In the genomic region with DNA sequence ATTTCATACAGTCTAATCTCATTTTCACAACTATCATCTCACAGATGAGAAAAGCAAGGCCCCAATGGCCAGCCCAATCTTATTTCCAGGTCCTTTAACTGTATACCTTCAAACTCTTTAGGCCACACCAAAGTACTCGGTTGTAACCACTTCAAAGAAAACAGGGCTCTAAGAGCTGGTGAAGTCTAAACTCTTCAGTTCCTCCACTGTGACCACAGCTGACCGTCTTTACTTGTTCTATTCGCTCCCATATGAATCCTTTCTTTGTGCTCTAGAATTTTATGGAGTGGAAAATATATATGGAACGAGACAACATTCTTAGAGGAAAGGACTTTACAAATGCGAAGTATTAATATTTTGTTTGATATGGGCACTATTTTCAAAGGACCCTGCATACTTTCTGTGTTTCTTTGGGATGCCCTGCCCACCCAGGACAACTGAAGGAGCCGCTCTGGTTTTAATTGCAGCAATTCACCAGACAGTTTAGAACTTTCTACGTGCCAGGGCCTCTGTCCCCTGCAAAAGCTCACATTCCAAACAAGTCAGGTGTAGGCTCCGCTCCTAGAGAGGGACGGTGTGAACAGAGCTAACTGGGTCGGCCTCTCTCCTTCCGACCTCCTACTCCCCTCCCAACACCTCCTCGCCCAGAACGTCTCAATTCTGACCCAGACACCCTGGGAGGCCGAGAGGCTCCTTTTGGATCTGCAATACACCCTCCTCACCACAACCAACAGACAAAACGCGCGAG, we compare ENCODE assay signal across 8 cellular contexts. TPM values are rescaled to one million over a fixed set of nuclear protein-coding genes. Genes with fewer than 3 reads are reported as not detected.
A peak's percentile ranks its signal among the peaks of the same experiment; 100 is the strongest.
DNase-seq lines count a peak whose midpoint lies in the region; ATAC-seq and TF ChIP-seq lines count a peak whose summit lies in the region.

No MANE protein-coding gene starts in this region.

- DNase-seq in IMR-90 (no peak), MCF 10A (ENCODE audit: unreplicated experiment) (peak; percentile 53), right lobe of liver (no peak), upper lobe of right lung (no peak), SIG-M5 treated with dmso at 0.1 percent for 504 hours (lab: John Stamatoyannopoulos, UW; ENCODE audit: unreplicated experiment) (no peak), posterior vena cava (ENCODE audit: low spot score) (no peak), NCI-H524 treated with DMSO at 0.1 percent for 48 hours (lab: John Stamatoyannopoulos, UW) (no peak)

- H3K27me3 ChIP-seq in IMR-90 (ENCODE audit: control insufficient read depth, insufficient read depth, low read length) (no peaks in the 10 kb centered on the region), right lobe of liver (no peaks in the 10 kb centered on the region), upper lobe of right lung (no peaks in the 10 kb centered on the region)

- TF ChIP-seq CTCF in GM12875 (IDR thresholded peaks at IDR 0.05; ENCODE audit: borderline replicate concordance, insufficient read depth, low read depth, low read length) (no peak), IMR-90 (conservative IDR thresholded peaks at IDR 0.05; ENCODE audit: low read depth, low read length) (peak; percentile 18; the same call in 1 of the 2 replicates), MCF 10A (IDR thresholded peaks at IDR 0.05; ENCODE audit: unreplicated experiment) (no peak), right lobe of liver (IDR thresholded peaks at IDR 0.05) (no peak), upper lobe of right lung (IDR thresholded peaks at IDR 0.05) (no peak)

- H3K9me1 ChIP-seq in IMR-90 (ENCODE audit: insufficient read depth, low read length) = peaks cover 29% of the 10 kb centered on the region

- BruUV-seq in IMR-90 (replicated peaks; lab: Mats Ljungman, UMichigan) = no TSS peak
- BruUV-seq in MCF 10A (replicated peaks; lab: Mats Ljungman, UMichigan) = no TSS peak

- H3K27ac ChIP-seq in IMR-90 (ENCODE audit: insufficient read depth, low read length) (peak overlapping the region; percentile 86), right lobe of liver (peak overlapping the region; percentile 65 to 82 (median 75)), upper lobe of right lung (peak overlapping the region; percentile 90)

- intact Hi-C loops in IMR-90 (cut with micrococcal nuclease) (loop anchor here (2.0 kb wide), 1 partner anchor 75 kb away; no protein-coding TSS in a partner anchor), MCF 10A (cut with micrococcal nuclease) (loop anchor here (1.0 kb wide), 1 partner anchor 14 kb away; no protein-coding TSS in a partner anchor), right lobe of liver (cut with DNase I) (no loop called here), upper lobe of right lung (cut with DNase I) (no loop called here), posterior vena cava (cut with DNase I) (no loop called here)

- peaks cover 37% of the 10 kb centered on the region for H3K4me1 ChIP-seq in IMR-90 (ENCODE audit: control insufficient read depth, insufficient read depth, low read length)
- peaks cover 0 to 15% (median 6%) of the 10 kb centered on the region in 4 donors for H3K4me1 ChIP-seq in right lobe of liver
- H3K4me1 ChIP-seq in upper lobe of right lung = peaks cover 62% of the 10 kb centered on the region

- dilution Hi-C loops in IMR-90 (cut with HindIII; ENCODE audit: low sequenced_read_pairs, unreplicated experiment) = no loop called here

- no peaks in the 10 kb centered on the region for H4K20me1 ChIP-seq in IMR-90 (ENCODE audit: insufficient read depth, low read length)

- H3K4me3 Mint-ChIP-seq in MCF 10A (ENCODE audit: unreplicated experiment) = peak overlapping the region; percentile 65

- H3K9me3 Mint-ChIP-seq in MCF 10A (ENCODE audit: unreplicated experiment) = no peaks in the 10 kb centered on the region

- peak overlapping the region; percentile 42 to 85 for H4K8ac ChIP-seq in IMR-90 (ENCODE audit: low read depth in 2 of 2, low read length in 2 of 2)

- in situ Hi-C loops in IMR-90 (cut with MboI; ENCODE audit: low sequenced_read_pairs) = no loop called here

- TF ChIP-seq RAD21 in IMR-90 (IDR thresholded peaks at IDR 0.05; ENCODE audit: low read length) = no peak

- H3K23ac ChIP-seq in IMR-90 (ENCODE audit: low read depth, low read length) = peak overlapping the region; percentile 96

- H2AK9ac ChIP-seq in IMR-90 (replicated peaks; ENCODE audit: low read depth, low read length, poor library complexity) = peak overlapping the region; percentile 98

- H3K9ac ChIP-seq in IMR-90 (ENCODE audit: low read depth, low read length) = peak overlapping the region; percentile 92

- TF ChIP-seq POLR2A in IMR-90 (IDR thresholded peaks at IDR 0.05; ENCODE audit: low read depth, low read length) (no peak), right lobe of liver (IDR thresholded peaks at IDR 0.05) (no peak)

- peaks cover 21 to 50% of the 10 kb centered on the region in 2 experiments for H3K79me1 ChIP-seq in IMR-90 (ENCODE audit: low read depth in 1 of 2, low read length in 2 of 2)

- H3K9me3 ChIP-seq in IMR-90 (ENCODE audit: control insufficient read depth, insufficient read depth, low read length) (no peaks in the 10 kb centered on the region), right lobe of liver (no peaks in the 10 kb centered on the region), upper lobe of right lung (no peaks in the 10 kb centered on the region)

- H4K91ac ChIP-seq in IMR-90 (ENCODE audit: insufficient read depth, low read depth, low read length) = peak overlapping the region; percentile 80

- H3K18ac ChIP-seq in IMR-90 (ENCODE audit: low read depth, low read length) = peak overlapping the region; percentile 82

- ATAC-seq in IMR-90 (ENCODE audit: low read depth) = no peak; the same call in 1 of the 2 replicates
- ATAC-seq in right lobe of liver = peak in 3 of 4 donors; percentile 7 to 24 (median 15)
- ATAC-seq in upper lobe of right lung = peak; percentile 14

- H3K36me3 ChIP-seq in IMR-90 (ENCODE audit: control insufficient read depth, insufficient read depth, low read length) = no peaks in the 10 kb centered on the region
- no peaks in the 10 kb centered on the region for H3K36me3 ChIP-seq in right lobe of liver
- H3K36me3 ChIP-seq in upper lobe of right lung = no peaks in the 10 kb centered on the region

- peak overlapping the region; percentile 97 for H3K4ac ChIP-seq in IMR-90 (ENCODE audit: low read depth, low read length)

- CTCF ChIA-PET in IMR-90 (lab: Yijun Ruan, JAX) = interaction anchor here (0.6 kb wide), 1 partner anchor 8 kb away, joined by 7 read pairs; no protein-coding TSS in a partner anchor
- CTCF ChIA-PET in MCF 10A (lab: Yijun Ruan, JAX) = interaction anchor here (0.6 to 14.1 kb wide), 11 partner anchors 9 to 977 kb away, joined by 3 to 198 read pairs (median 4); no protein-coding TSS in a partner anchor

- peak overlapping the region; percentile 87; the same call in 1 of the 2 replicates for H3K56ac ChIP-seq in IMR-90 (ENCODE audit: extremely low read depth, insufficient read depth, low read length)

- 15% methylated on average over 7 of the region's 17 CpGs; no CpG with 5 or more reads in 1 of the 2 experiments for WGBS in IMR-90 (ENCODE audit: extremely low coverage in 2 of 2, insufficient read length in 1 of 2), 2 experiments
- WGBS in right lobe of liver (ENCODE audit: insufficient coverage, low coverage, low lambda C conversion rate, missing lambda C conversion rate) = 41% methylated on average over 13 of the region's 17 CpGs

- H3K36me3 Mint-ChIP-seq in MCF 10A (ENCODE audit: insufficient read depth, unreplicated experiment) = no peaks in the 10 kb centered on the region

- POLR2A ChIA-PET in IMR-90 (lab: Charles Lee; ENCODE audit: unreplicated experiment) (interaction anchor here (0.6 to 1.8 kb wide), 4 partner anchors 9 to 27 kb away, joined by 3 to 14 read pairs (median 5); no protein-coding TSS in a partner anchor), MCF 10A (lab: Yijun Ruan, JAX) (interaction anchor here (0.6 to 38.3 kb wide), 13 partner anchors 6 to 1240 kb away, joined by 3 to 1402 read pairs (median 6); partner anchors contain the start of genes ACBD6, IER5, MR1 and STX6)

- H2BK15ac ChIP-seq in IMR-90 (ENCODE audit: low read depth, low read length) = peak overlapping the region; percentile 28; the same call in 1 of the 3 replicates

- peaks cover 71% of the 10 kb centered on the region for H3K4me1 Mint-ChIP-seq in MCF 10A (ENCODE audit: insufficient read depth, unreplicated experiment)

- H2AK5ac ChIP-seq in IMR-90 (ENCODE audit: low read depth, low read length) = peak overlapping the region; percentile 90

- no peaks in the 10 kb centered on the region for H3K27me3 Mint-ChIP-seq in MCF 10A (ENCODE audit: insufficient read depth, unreplicated experiment)

- H3K27ac Mint-ChIP-seq in MCF 10A (ENCODE audit: low read depth, unreplicated experiment) = no peak overlapping the region

- H2BK5ac ChIP-seq in IMR-90 (ENCODE audit: low read depth, low read length, poor library complexity, severe bottlenecking) = peak overlapping the region; percentile 50

- peak overlapping the region; percentile 90 for H2BK120ac ChIP-seq in IMR-90 (ENCODE audit: low read depth, low read length)

- H4K5ac ChIP-seq in IMR-90 (ENCODE audit: low read depth, low read length) = peak overlapping the region; percentile 85

- H2BK20ac ChIP-seq in IMR-90 (ENCODE audit: low read depth, low read length) = peak overlapping the region; percentile 15; the same call in 1 of the 2 replicates

- H3K14ac ChIP-seq in IMR-90 (replicated peaks; ENCODE audit: low read depth, low read length) = peak overlapping the region; percentile 96

- H3K4me3 ChIP-seq in GM12875 (ENCODE audit: low read depth, low read length) (peak overlapping the region; percentile 88), IMR-90 (ENCODE audit: insufficient read depth, low read depth, low read length) (peak overlapping the region; percentile 84), right lobe of liver (peak overlapping the region; percentile 63 to 79 (median 77)), upper lobe of right lung (peak overlapping the region; percentile 82)

- H2AFZ ChIP-seq in IMR-90 (replicated peaks; ENCODE audit: low read length, poor library complexity) = peak overlapping the region; percentile 89

- H3K4me2 ChIP-seq in IMR-90 (ENCODE audit: low read depth, low read length) = peak overlapping the region; percentile 98

TF ChIP-seq in IMR-90, 13 proteins besides CTCF, POLR2A, EP300 and RAD21 (continues in another document):
- TF ChIP-seq, protein P1, sequence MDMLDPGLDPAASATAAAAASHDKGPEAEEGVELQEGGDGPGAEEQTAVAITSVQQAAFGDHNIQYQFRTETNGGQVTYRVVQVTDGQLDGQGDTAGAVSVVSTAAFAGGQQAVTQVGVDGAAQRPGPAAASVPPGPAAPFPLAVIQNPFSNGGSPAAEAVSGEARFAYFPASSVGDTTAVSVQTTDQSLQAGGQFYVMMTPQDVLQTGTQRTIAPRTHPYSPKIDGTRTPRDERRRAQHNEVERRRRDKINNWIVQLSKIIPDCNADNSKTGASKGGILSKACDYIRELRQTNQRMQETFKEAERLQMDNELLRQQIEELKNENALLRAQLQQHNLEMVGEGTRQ (IDR thresholded peaks at IDR 0.05; ENCODE audit: low read depth, low read length) = no peak

RNA-seq across cellular contexts. Expression of gene IER5, which starts 15.7 kb away (rescaled TPM):
- total RNA-seq in IMR-90 (2012; rRNA removed) = 15.8 and 29.4 TPM in 2 replicates
- 27.1 and 28.9 TPM in 2 replicates for polyA plus RNA-seq in IMR-90 (2012; rRNA removed)
- 22.5 and 29.5 TPM in 2 replicates for polyA plus RNA-seq in IMR-90 (2012; cell fraction: cytosol; rRNA removed)
- 32.6 and 44.5 TPM in 2 replicates for polyA plus RNA-seq in IMR-90 (2012; cell fraction: nucleus; rRNA removed; ENCODE audit: low replicate concordance)
- 47.5 and 49.5 TPM in 2 replicates for total RNA-seq in MCF 10A (2022)
- total RNA-seq in right lobe of liver = 1 to 10 TPM; 2.0 to 6.2 (median 3.4) TPM
- 32.0 TPM for total RNA-seq in upper lobe of right lung
- 10 to 100 TPM; 12.0 to 27.3 TPM for total RNA-seq in posterior vena cava

Comparison
In these comparisons a context has a peak if more than half of its experiments do, and no peak if none do; other contexts are left out.
1. intact Hi-C loops: an anchor here in IMR-90 (2.0 kb wide) and MCF 10A (1.0 kb wide); none called in right lobe of liver, upper lobe of right lung and posterior vena cava.